In the genomic region with DNA sequence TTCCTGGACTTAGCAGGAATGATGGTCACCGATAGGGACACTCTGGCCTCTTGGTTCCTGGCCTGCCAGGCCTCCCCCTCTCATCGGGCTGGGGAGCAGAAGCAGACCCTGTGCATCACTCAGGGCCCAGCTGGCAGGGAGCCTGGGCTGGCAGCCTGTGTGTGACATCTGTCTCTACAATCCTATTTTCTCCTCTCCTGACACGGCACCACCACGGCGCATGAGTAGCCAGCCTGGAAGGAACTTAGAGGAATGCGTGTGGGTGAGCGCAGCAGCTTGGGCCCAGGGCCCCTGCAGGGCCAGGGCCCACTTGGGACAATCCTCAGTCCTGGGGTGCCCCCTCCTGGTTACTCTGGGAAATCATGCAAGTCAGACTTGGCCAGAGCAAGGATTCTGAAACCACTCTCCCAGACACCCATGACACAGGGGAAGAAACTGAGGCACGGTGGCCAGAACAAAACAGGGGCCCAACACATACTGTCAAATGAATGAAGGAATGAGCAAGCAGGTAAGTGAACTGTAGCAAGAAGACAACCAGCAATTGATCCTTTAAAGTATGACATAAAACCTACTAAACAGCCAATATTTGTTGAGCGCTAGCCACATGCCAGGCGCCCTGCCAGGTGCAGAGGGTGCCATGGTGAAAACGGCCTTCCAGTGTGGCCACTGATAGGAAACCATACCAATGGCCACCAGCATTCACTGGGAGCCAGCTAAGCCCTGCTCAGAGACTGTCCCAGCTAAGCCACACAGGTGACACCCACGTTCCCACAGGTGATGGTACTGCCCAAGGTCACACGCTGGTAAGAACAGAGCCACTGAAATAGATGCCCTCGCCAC, we compare ENCODE assay signal across 8 cellular contexts. TPM values are rescaled to one million over a fixed set of nuclear protein-coding genes. Genes with fewer than 3 reads are reported as not detected.
DNase-seq lines count a peak whose midpoint lies in the region; ATAC-seq and TF ChIP-seq lines count a peak whose summit lies in the region.

No MANE protein-coding gene starts in this region.

- H3K4me3 ChIP-seq in SJCRH30 (no peak overlapping the region), transverse colon (no peak overlapping the region)

- no peak overlapping the region for H3K27ac Mint-ChIP-seq in activated naive CD4-positive, alpha-beta T cell treated with anti-CD3 and anti-CD28 coated beads for 36 hours

- no peak for TF ChIP-seq EP300 in transverse colon (IDR thresholded peaks at IDR 0.05; ENCODE audit: low read depth)

- H3K27ac ChIP-seq in SJCRH30 (no peak overlapping the region), transverse colon (no peak overlapping the region)

- no peak for TF ChIP-seq POLR2A in transverse colon (IDR thresholded peaks at IDR 0.05)
- no peak for TF ChIP-seq POLR2A in GM18505 (IDR thresholded peaks at IDR 0.05; ENCODE audit: borderline replicate concordance, extremely low read depth, insufficient read depth, insufficient read length)

- DNase-seq in COLO829 (ENCODE audit: low spot score) (peak; percentile 88), HUDEP-2 (lab: John Stamatoyannopoulos, UW; ENCODE audit: unreplicated experiment in 76 of 76) (peak in 53 of 76 experiments; percentile 2 to 63 (median 30)), SJCRH30 (peak; percentile 74 to 85), glomerular endothelial cell (ENCODE audit: extremely low read depth, low read depth, low spot score) (peak; percentile 31), pons (ENCODE audit: low spot score) (peak; percentile 89), transverse colon (peak; percentile 79)
- DNase-seq in activated naive CD4-positive, alpha-beta T cell treated with anti-CD3 and anti-CD28 coated beads for 36 hours: peak; percentile 80

- no peaks in the 10 kb centered on the region for H3K27me3 Mint-ChIP-seq in activated naive CD4-positive, alpha-beta T cell treated with anti-CD3 and anti-CD28 coated beads for 36 hours (ENCODE audit: low read depth)

- in situ Hi-C loops in transverse colon (cut with MboI; ENCODE audit: low pct_ligation_motif_present in 1 of 4, low pct_unique_long_range_greater_than_20kb in 1 of 4, low sequenced_read_pairs in 3 of 4): loop anchor here in 2 of 4 donors (10.0 kb wide), 2 partner anchors 164 to 174 kb away; no protein-coding TSS in a partner anchor

- H3K36me3 ChIP-seq in SJCRH30 (no peaks in the 10 kb centered on the region), transverse colon (no peaks in the 10 kb centered on the region)

- WGBS in transverse colon (ENCODE audit: low coverage in 1 of 2), 2 donors: 40% methylated on average over 14 of the region's 14 CpGs; no CpG with 5 or more reads in 1 of the 2 donors

- H3K9me3 Mint-ChIP-seq in activated naive CD4-positive, alpha-beta T cell treated with anti-CD3 and anti-CD28 coated beads for 36 hours: no peaks in the 10 kb centered on the region

- H3K4me3 Mint-ChIP-seq in activated naive CD4-positive, alpha-beta T cell treated with anti-CD3 and anti-CD28 coated beads for 36 hours: no peak overlapping the region

- intact Hi-C loops in activated naive CD4-positive, alpha-beta T cell treated with anti-CD3 and anti-CD28 coated beads for 36 hours (cut with micrococcal nuclease): loop anchor here (1.0 kb wide), 1 partner anchor 169 kb away; no protein-coding TSS in a partner anchor
- intact Hi-C loops in transverse colon (cut with DNase I; ENCODE audit: low total_unique reads): loop anchor here (1.0 to 5.0 kb wide), 2 partner anchors 168 to 541 kb away; no protein-coding TSS in a partner anchor

- no peaks in the 10 kb centered on the region for H3K4me1 ChIP-seq in SJCRH30
- peaks cover 0 to 3% (median 0%) of the 10 kb centered on the region in 4 donors for H3K4me1 ChIP-seq in transverse colon

- H3K4me1 Mint-ChIP-seq in activated naive CD4-positive, alpha-beta T cell treated with anti-CD3 and anti-CD28 coated beads for 36 hours (ENCODE audit: low read depth): no peaks in the 10 kb centered on the region

- no peak for ATAC-seq in GM18505 (IDR thresholded peaks at IDR 0.05; ENCODE audit: unreplicated experiment)

- H3K9me3 ChIP-seq in SJCRH30 (replicated peaks) (no peaks in the 10 kb centered on the region), transverse colon (no peaks in the 10 kb centered on the region)

- H3K27me3 ChIP-seq in SJCRH30 (no peaks in the 10 kb centered on the region), transverse colon (no peaks in the 10 kb centered on the region)

- CTCF ChIA-PET in activated naive CD4-positive, alpha-beta T cell treated with anti-CD3 and anti-CD28 coated beads for 36 hours (lab: Charles Lee): interaction anchor here (0.6 to 17.0 kb wide), 11 partner anchors 9 to 1011 kb away, joined by 3 to 232 read pairs (median 4); no protein-coding TSS in a partner anchor

- peak; percentile 72 to 83 (median 78) for TF ChIP-seq CTCF in transverse colon (IDR thresholded peaks at IDR 0.05)

- no peaks in the 10 kb centered on the region for H3K36me3 Mint-ChIP-seq in activated naive CD4-positive, alpha-beta T cell treated with anti-CD3 and anti-CD28 coated beads for 36 hours (ENCODE audit: low read depth)

RNA-seq across cellular contexts. Expression of a gene that starts 13.3 kb away (rescaled TPM):
- total RNA-seq in SJCRH30 (2014; rRNA removed; shearing (Covaris generic)): not detected in 2 replicates
- under 1 TPM; 0.33 to 0.35 TPM for total RNA-seq in activated naive CD4-positive, alpha-beta T cell treated with anti-CD3 and anti-CD28 coated beads for 36 hours
- total RNA-seq in glomerular endothelial cell (not detected in 2 replicates), transverse colon (under 1 TPM in 1 of 4 donors, not detected in 3; 0.32 TPM)

RNA-seq across cellular contexts. Expression of a gene that starts 16.8 kb away (rescaled TPM):
- not detected in 2 replicates for total RNA-seq in SJCRH30 (2014; rRNA removed; shearing (Covaris generic))
- total RNA-seq in activated naive CD4-positive, alpha-beta T cell treated with anti-CD3 and anti-CD28 coated beads for 36 hours: not detected
- total RNA-seq in glomerular endothelial cell: 3.5 and 7.8 TPM in 2 replicates
- total RNA-seq in transverse colon: 1 to 10 TPM in 1 of 4 donors, under 1 TPM in 2, not detected in 1; 0.37 to 1.1 (median 0.82) TPM

RNA-seq across cellular contexts. Expression of a gene that starts 51.8 kb away (rescaled TPM):
- total RNA-seq in SJCRH30 (2014; rRNA removed; shearing (Covaris generic)): 24.9 and 27.2 TPM in 2 replicates
- total RNA-seq in activated naive CD4-positive, alpha-beta T cell treated with anti-CD3 and anti-CD28 coated beads for 36 hours: 10 to 100 TPM; 62.3 to 63.3 TPM
- total RNA-seq in glomerular endothelial cell (84.6 and 90.0 TPM in 2 replicates), transverse colon (100 to 1,000 TPM in 2 of 4 donors, 10 to 100 TPM in 2; 36.9 to 514 (median 91.0) TPM)

RNA-seq across cellular contexts. Expression of a gene that starts 58.2 kb away (rescaled TPM):
- total RNA-seq in SJCRH30 (2014; rRNA removed; shearing (Covaris generic)): 11.2 and 11.9 TPM in 2 replicates
- 1 to 10 TPM; 1.1 to 1.8 TPM for total RNA-seq in activated naive CD4-positive, alpha-beta T cell treated with anti-CD3 and anti-CD28 coated beads for 36 hours
- total RNA-seq in glomerular endothelial cell: 0.12 and 0.78 TPM in 2 replicates
- 10 to 100 TPM in 2 of 4 donors, 1 to 10 TPM in 2; 2.7 to 14.7 (median 7.8) TPM for total RNA-seq in transverse colon

Comparison
In these comparisons a context has a peak if more than half of its experiments do, and no peak if none do; other contexts are left out.
1. DNase-seq: peak in every context shown above with its lines; median percentile 89 in pons; 88 in COLO829; 80 in activated naive CD4-positive, alpha-beta T cell treated with anti-CD3 and anti-CD28 coated beads for 36 hours; 80 in SJCRH30; 79 in transverse colon; 31 in glomerular endothelial cell; 30 in HUDEP-2.